ENCODE assay signal across 8 cellular contexts in the genomic region with DNA sequence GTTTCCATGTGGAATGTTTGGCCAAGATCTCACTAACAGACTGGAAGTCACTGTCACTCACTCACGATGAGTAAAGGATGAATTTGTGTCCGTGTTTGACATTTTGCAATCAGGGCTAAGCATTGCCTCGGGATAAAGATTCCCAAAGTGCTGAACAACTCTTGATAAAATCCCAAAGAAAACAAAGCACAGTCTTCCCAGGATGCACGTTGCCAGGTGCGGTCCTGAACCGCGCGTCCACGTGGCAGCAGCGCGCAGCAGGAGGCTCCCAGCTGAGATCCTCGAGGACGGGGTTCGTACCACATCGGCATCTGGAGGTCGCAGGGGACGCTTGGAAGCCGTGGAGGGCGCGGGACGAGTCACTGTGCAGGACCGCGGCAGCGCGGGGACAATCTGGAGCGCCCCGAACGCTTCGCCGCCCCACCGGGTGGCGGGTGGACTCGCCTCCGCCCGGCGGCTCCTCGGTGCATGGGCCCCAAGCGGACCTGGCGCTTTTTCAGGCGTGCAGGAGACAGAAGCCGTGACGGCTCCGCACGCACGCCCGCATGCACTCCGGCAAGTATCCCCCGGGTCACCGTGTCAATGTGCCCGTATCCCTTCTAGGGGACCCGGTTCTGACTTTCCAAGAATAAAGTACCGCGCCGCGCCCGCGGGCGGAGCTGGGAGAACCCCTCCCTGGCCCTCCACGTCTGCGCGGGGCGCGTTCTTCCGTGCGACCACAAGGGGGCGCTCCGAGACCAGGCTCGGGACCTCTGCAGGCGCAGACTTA. TPM values are rescaled to one million over a fixed set of nuclear protein-coding genes. Genes with fewer than 3 reads are reported as not detected.
DNase-seq lines count a peak whose midpoint lies in the region; ATAC-seq and TF ChIP-seq lines count a peak whose summit lies in the region.

No MANE protein-coding gene starts in this region.

- 0 out of 2 replicates have a peak, but pooled peaks cover 6% of the 10 kb centered on the region for H4K20me1 ChIP-seq in DND-41 (ENCODE audit: insufficient read depth, low read length)

- H3K9me3 Mint-ChIP-seq in activated T-helper 17 cell treated with anti-CD3 and anti-CD28 coated beads, Interleukin-2, amount 50 U/mL, for 72 hours: no peaks in the 10 kb centered on the region
- no peaks in the 10 kb centered on the region for H3K9me3 Mint-ChIP-seq in progenitor cell of endocrine pancreas (ENCODE audit: low read depth)

- peak overlapping the region; percentile 49 for H3K4me2 ChIP-seq in DND-41 (ENCODE audit: insufficient read depth, low read length)

- H3K4me1 ChIP-seq in DND-41 (ENCODE audit: insufficient read depth, low read length) (peaks cover 9% of the 10 kb centered on the region), urinary bladder (ENCODE audit: insufficient read depth) (no peaks in the 10 kb centered on the region)

- ATAC-seq in DND-41 (ENCODE audit: insufficient read depth, low read depth): peak; percentile 98
- ATAC-seq in activated T-helper 17 cell treated with anti-CD3 and anti-CD28 coated beads, Interleukin-2, amount 50 U/mL, for 72 hours (replicated peaks): peak; percentile 98

- H3K27ac Mint-ChIP-seq in activated T-helper 17 cell treated with anti-CD3 and anti-CD28 coated beads, Interleukin-2, amount 50 U/mL, for 72 hours: no peak overlapping the region
- H3K27ac Mint-ChIP-seq in progenitor cell of endocrine pancreas: no peak overlapping the region

- H3K36me3 ChIP-seq in DND-41 (ENCODE audit: insufficient read depth, low read length): no peaks in the 10 kb centered on the region
- no peaks in the 10 kb centered on the region for H3K36me3 ChIP-seq in urinary bladder (ENCODE audit: insufficient read depth)

- H3K9ac ChIP-seq in DND-41 (ENCODE audit: low read depth, low read length): no peak overlapping the region

- H3K9me3 ChIP-seq in DND-41 (ENCODE audit: insufficient read depth, low read length, severe bottlenecking): no peaks in the 10 kb centered on the region

- intact Hi-C loops in head of caudate nucleus (cut with DNase I): loop anchor here (2.0 to 10.0 kb wide), 2 partner anchors 71 to 261 kb away; no protein-coding TSS in a partner anchor

- peak overlapping the region; percentile 52 for H3K4me3 Mint-ChIP-seq in activated T-helper 17 cell treated with anti-CD3 and anti-CD28 coated beads, Interleukin-2, amount 50 U/mL, for 72 hours
- H3K4me3 Mint-ChIP-seq in progenitor cell of endocrine pancreas (ENCODE audit: low read depth): peak overlapping the region; percentile 64

- DNase-seq in DND-41 (peak; percentile 87), H4 (ENCODE audit: low spot score) (peak; percentile 81), M059J (ENCODE audit: low read depth) (peak; percentile 86), head of caudate nucleus (peak; percentile 80 to 96 (median 92)), progenitor cell of endocrine pancreas (ENCODE audit: low spot score, unreplicated experiment) (peak; percentile 94), HUDEP-2 (lab: John Stamatoyannopoulos, UW; ENCODE audit: unreplicated experiment in 76 of 76) (no peak)

- H2AFZ ChIP-seq in DND-41 (ENCODE audit: low read depth, low read length): no peak overlapping the region

- no peak overlapping the region for H3K27ac ChIP-seq in DND-41 (ENCODE audit: low read length)
- no peak overlapping the region for H3K27ac ChIP-seq in urinary bladder (ENCODE audit: low read depth)

- WGBS in urinary bladder: 4% methylated on average over 69 of the region's 69 CpGs

- H3K27me3 ChIP-seq in DND-41 (ENCODE audit: insufficient read depth, low read length, poor library complexity): peaks cover 19% of the 10 kb centered on the region

- no peaks in the 10 kb centered on the region for H3K36me3 Mint-ChIP-seq in activated T-helper 17 cell treated with anti-CD3 and anti-CD28 coated beads, Interleukin-2, amount 50 U/mL, for 72 hours (ENCODE audit: low read depth)
- no peaks in the 10 kb centered on the region for H3K36me3 Mint-ChIP-seq in progenitor cell of endocrine pancreas (ENCODE audit: insufficient read depth)

- TF ChIP-seq CTCF in DND-41 (IDR thresholded peaks at IDR 0.05; ENCODE audit: borderline replicate concordance, extremely low read depth, low read length, poor library complexity, severe bottlenecking) (peak; percentile 98), progenitor cell of endocrine pancreas (IDR thresholded peaks at IDR 0.05; ENCODE audit: unreplicated experiment) (peak; percentile 99)

- peaks cover 18% of the 10 kb centered on the region for H3K27me3 Mint-ChIP-seq in activated T-helper 17 cell treated with anti-CD3 and anti-CD28 coated beads, Interleukin-2, amount 50 U/mL, for 72 hours
- peaks cover 13% of the 10 kb centered on the region for H3K27me3 Mint-ChIP-seq in progenitor cell of endocrine pancreas

- H3K4me1 Mint-ChIP-seq in activated T-helper 17 cell treated with anti-CD3 and anti-CD28 coated beads, Interleukin-2, amount 50 U/mL, for 72 hours: no peaks in the 10 kb centered on the region
- H3K4me1 Mint-ChIP-seq in progenitor cell of endocrine pancreas (ENCODE audit: low read depth): peaks cover 22% of the 10 kb centered on the region

- H3K79me2 ChIP-seq in DND-41 (ENCODE audit: insufficient read depth, low read length): no peaks in the 10 kb centered on the region

- H3K4me3 ChIP-seq in DND-41 (ENCODE audit: low read depth in 1 of 2, low read length in 2 of 2): no peak overlapping the region
- H3K4me3 ChIP-seq in urinary bladder (ENCODE audit: low read depth, low read length): peak overlapping the region; percentile 4

RNA-seq across cellular contexts. Expression of a gene that starts 17.7 kb away (rescaled TPM):
- total RNA-seq in H4 (2014; rRNA removed; shearing (Covaris generic)): not detected in 2 replicates
- not detected in 2 replicates for total RNA-seq in M059J (2014; rRNA removed; shearing (Covaris generic))
- not detected for total RNA-seq in activated T-helper 17 cell treated with anti-CD3 and anti-CD28 coated beads, Interleukin-2, amount 50 U/mL, for 72 hours
- total RNA-seq in progenitor cell of endocrine pancreas (not detected in 2 replicates), urinary bladder (not detected)
- polyA plus RNA-seq in urinary bladder: 0.06 TPM

RNA-seq across cellular contexts. Expression of a gene that starts 36.1 kb away (rescaled TPM):
- 5.8 and 6.0 TPM in 2 replicates for total RNA-seq in H4 (2014; rRNA removed; shearing (Covaris generic))
- total RNA-seq in M059J (2014; rRNA removed; shearing (Covaris generic)): 9.1 and 9.6 TPM in 2 replicates
- total RNA-seq in activated T-helper 17 cell treated with anti-CD3 and anti-CD28 coated beads, Interleukin-2, amount 50 U/mL, for 72 hours: not detected
- total RNA-seq in progenitor cell of endocrine pancreas (not detected in 2 replicates), urinary bladder (0.11 TPM)
- 0.08 TPM for polyA plus RNA-seq in urinary bladder

Comparison
In these comparisons a context has a peak if more than half of its experiments do, and no peak if none do; other contexts are left out.
1. DNase-seq: peak in DND-41 (single experiment), H4 (single experiment), M059J (single experiment), head of caudate nucleus (42 of 42) and progenitor cell of endocrine pancreas (single experiment); none in HUDEP-2 (0 of 76).